In the genomic region with DNA sequence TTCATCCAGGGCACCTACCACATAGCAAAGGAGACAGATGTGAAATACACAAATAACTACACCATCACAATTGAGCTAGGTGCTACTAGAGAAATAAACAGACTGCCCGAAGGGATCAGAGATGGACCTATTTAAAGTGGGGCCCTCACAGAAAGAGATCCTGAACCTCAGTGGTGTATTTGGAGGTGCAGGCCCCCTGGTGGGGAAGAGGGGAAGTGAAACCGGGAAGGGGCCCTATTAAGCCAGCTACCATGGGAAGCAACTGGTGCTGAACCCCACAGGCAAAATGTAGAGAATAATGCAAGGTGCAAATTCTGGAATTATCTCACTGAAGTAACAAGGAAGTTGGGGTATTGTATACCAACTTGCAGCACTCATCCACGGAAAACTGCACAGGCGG, we compare ENCODE assay signal across 9 cellular contexts.
DNase-seq lines count a peak whose midpoint lies in the region; TF ChIP-seq lines count a peak whose summit lies in the region.
"Had no signal": no experiment of that assay in that cellular context is flagged by ENCODE, and none has a peak within 500 bp of the region (broad histone marks: within the 10 kb centered on the region; RNA-seq: fewer than 3 reads in every experiment).

No MANE protein-coding gene starts in this region.

- no peak overlapping the region for H3K27ac ChIP-seq in liver (ENCODE audit: low read depth in 1 of 2, low read length in 2 of 2)

- no peaks in the 10 kb centered on the region for H3K36me3 ChIP-seq in liver (ENCODE audit: control insufficient read depth in 4 of 4, insufficient read depth in 3 of 4, low read depth in 1 of 4, low read length in 3 of 4)

- no peaks in the 10 kb centered on the region for H3K27me3 ChIP-seq in liver (ENCODE audit: control insufficient read depth in 4 of 4, insufficient read depth in 4 of 4, low read length in 3 of 4)

- peak in 1 of 2 donors; percentile 71 for TF ChIP-seq RAD21 in liver (IDR thresholded peaks at IDR 0.05)

- TF ChIP-seq CTCF in liver (IDR thresholded peaks at IDR 0.05; ENCODE audit: low read depth, low read length, missing input control), result peak; percentile 41

- no peak overlapping the region for H3K9ac ChIP-seq in liver (ENCODE audit: low read depth in 1 of 2, low read length in 2 of 2)

- H3K4me3 ChIP-seq in liver (ENCODE audit: low read depth in 1 of 3, low read length in 3 of 3), result no peak overlapping the region

- DNase-seq in DMS53 (lab: John Stamatoyannopoulos, UW) (peak; percentile 43), DMS53 treated with DMSO at 0.1 percent for 48 hours (lab: John Stamatoyannopoulos, UW; ENCODE audit: unreplicated experiment) (no peak), LoVo (ENCODE audit: low spot score) (peak; percentile 1), anterior cingulate cortex (lab: John Stamatoyannopoulos, UW) (no peak), DMS79 treated with DMSO at 0.1 percent for 48 hours (lab: John Stamatoyannopoulos, UW) (no peak), ureter (ENCODE audit: low spot score) (no peak)
- peak; percentile 34 to 51 for DNase-seq in activated T-cell treated with anti-CD3 and anti-CD28 coated beads, Interleukin-2, amount 50 U/mL, for 48 hours
- DNase-seq: activated B cell treated with CpG ODN at 0.5 μM for 24 hours had no signal

- peaks cover 0 to 2% (median 0%) of the 10 kb centered on the region in 4 donors for H3K4me1 ChIP-seq in liver (ENCODE audit: control insufficient read depth in 4 of 4, insufficient read depth in 4 of 4, low read length in 3 of 4)

- WGBS in liver, result 78% methylated on average over 4 of the region's 4 CpGs

- no peaks in the 10 kb centered on the region for H3K9me3 ChIP-seq in liver (ENCODE audit: control insufficient read depth in 4 of 4, low read length in 3 of 4)

TF ChIP-seq in liver, 16 proteins besides CTCF, POLR2A, EP300 and RAD21:
- TF ChIP-seq, protein P1, sequence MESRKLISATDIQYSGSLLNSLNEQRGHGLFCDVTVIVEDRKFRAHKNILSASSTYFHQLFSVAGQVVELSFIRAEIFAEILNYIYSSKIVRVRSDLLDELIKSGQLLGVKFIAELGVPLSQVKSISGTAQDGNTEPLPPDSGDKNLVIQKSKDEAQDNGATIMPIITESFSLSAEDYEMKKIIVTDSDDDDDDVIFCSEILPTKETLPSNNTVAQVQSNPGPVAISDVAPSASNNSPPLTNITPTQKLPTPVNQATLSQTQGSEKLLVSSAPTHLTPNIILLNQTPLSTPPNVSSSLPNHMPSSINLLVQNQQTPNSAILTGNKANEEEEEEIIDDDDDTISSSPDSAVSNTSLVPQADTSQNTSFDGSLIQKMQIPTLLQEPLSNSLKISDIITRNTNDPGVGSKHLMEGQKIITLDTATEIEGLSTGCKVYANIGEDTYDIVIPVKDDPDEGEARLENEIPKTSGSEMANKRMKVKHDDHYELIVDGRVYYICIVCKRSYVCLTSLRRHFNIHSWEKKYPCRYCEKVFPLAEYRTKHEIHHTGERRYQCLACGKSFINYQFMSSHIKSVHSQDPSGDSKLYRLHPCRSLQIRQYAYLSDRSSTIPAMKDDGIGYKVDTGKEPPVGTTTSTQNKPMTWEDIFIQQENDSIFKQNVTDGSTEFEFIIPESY (IDR thresholded peaks at IDR 0.05), result no peak
- TF ChIP-seq SP1 (IDR thresholded peaks at IDR 0.05) (no peak), HNF4G (IDR thresholded peaks at IDR 0.05) (no peak), MAX (IDR thresholded peaks at IDR 0.05) (no peak), FOXA1 (IDR thresholded peaks at IDR 0.05) (no peak), GABPA (IDR thresholded peaks at IDR 0.05 in 1 of 2, conservative IDR thresholded peaks at IDR 0.05 in 1 of 2) (no peak), REST (IDR thresholded peaks at IDR 0.05) (no peak), JUND (IDR thresholded peaks at IDR 0.05) (no peak), TAF1 (conservative IDR thresholded peaks at IDR 0.05) (no peak), HNF4A (conservative IDR thresholded peaks at IDR 0.05) (no peak), NR2F2 (IDR thresholded peaks at IDR 0.05) (no peak), ATF3 (IDR thresholded peaks at IDR 0.05) (no peak)

Comparison
In these comparisons a context has a peak if more than half of its experiments do, and no peak if none do; other contexts are left out.
1. DNase-seq: peak in DMS53 (single experiment), LoVo (single experiment) and activated T-cell treated with anti-CD3 and anti-CD28 coated beads, Interleukin-2, amount 50 U/mL, for 48 hours (2 of 2); none in DMS53 treated with DMSO at 0.1 percent for 48 hours (single experiment), anterior cingulate cortex (0 of 58), DMS79 treated with DMSO at 0.1 percent for 48 hours (single experiment) and ureter (single experiment).